31 cellular contexts compared by ENCODE assay signal in the genomic region with DNA sequence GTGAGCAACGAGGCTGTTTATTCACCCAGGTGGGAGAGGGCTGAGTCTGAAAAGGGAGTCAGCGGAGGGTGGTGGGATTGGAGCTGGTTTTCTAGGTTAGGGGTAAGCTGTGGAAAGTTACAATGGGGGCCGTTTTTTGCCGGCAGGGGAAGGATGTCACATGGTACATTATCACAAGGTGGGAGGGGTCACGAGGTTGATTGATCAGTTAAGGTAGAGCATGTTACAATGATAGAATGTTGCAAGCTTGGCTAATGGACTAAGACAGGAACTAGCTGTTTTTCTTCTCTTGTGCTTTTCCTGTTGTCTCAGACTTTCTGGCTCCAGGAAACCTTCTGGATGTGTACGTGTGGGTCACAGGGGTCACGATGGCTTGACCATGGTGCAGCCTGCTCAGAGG.
"Had no signal": no experiment of that assay in that cellular context is flagged by ENCODE, and none has a peak within 500 bp of the region (broad histone marks: within the 10 kb centered on the region; RNA-seq: fewer than 3 reads in every experiment).

No MANE protein-coding gene starts in this region.

- H3K27me3 ChIP-seq: adrenal gland, ascending aorta, esophagus muscularis mucosa, left lung, neutrophil, ovary, tibial artery had no signal

- H3K4me1 Mint-ChIP-seq: central memory CD8-positive, alpha-beta T cell; immature natural killer cell; natural killer cell; T-cell had no signal

- DNase-seq: activated CD4-positive, alpha-beta T cell treated with anti-CD3 and anti-CD28 coated beads for 4 hours; activated CD4-positive, alpha-beta T cell treated with anti-CD3 and anti-CD28 coated beads, Interleukin-2, amount 50 U/mL, for 48 hours; activated CD4-positive, CD25-positive, alpha-beta regulatory T cell; activated CD8-positive, alpha-beta memory T cell treated with anti-CD3 and anti-CD28 coated beads, Interleukin-2, amount 50 U/mL, for 48 hours; activated naive CD4-positive, alpha-beta T cell; activated T-cell treated with anti-CD3 and anti-CD28 coated beads, Interleukin-2, amount 50 U/mL, for 4 hours; adrenal gland; effector memory CD4-positive, alpha-beta T cell; hypothalamus; immature natural killer cell; left lung; midbrain; natural killer cell; ovary; right cardiac atrium; stimulated activated CD4-positive, alpha-beta T cell treated with anti-CD3 and anti-CD28 coated beads, Interleukin-12 subunit alpha, Interleukin-12 subunit beta, amount 100 ng/mL, for 4 hours; stimulated activated CD4-positive, alpha-beta T cell treated with anti-CD3 and anti-CD28 coated beads, Interleukin-4, amount 100 ng/mL, for 4 hours; stimulated activated naive CD8-positive, alpha-beta T cell treated with anti-CD3 and anti-CD28 coated beads, Interleukin-15, Interleukin-2, amounts not matched to agents 100 U/mL and 50 U/mL, for 24 hours; T-cell; tibial artery had no signal

- H3K4me3 Mint-ChIP-seq: activated naive CD8-positive, alpha-beta T cell; activated T-cell treated with anti-CD3 and anti-CD28 coated beads, Interleukin-2, amount 50 U/mL, for 4 hours; central memory CD8-positive, alpha-beta T cell; immature natural killer cell; natural killer cell; T-cell; T-helper 2 cell treated with Interferon-gamma antibody and Interleukin-4, amounts not matched to agents 5 μg/mL and 100 μg/mL, for 36 hours had no signal

- ATAC-seq: activated T-cell treated with anti-CD3 and anti-CD28 coated beads, Interleukin-2, amount 50 U/mL, for 4 hours; left lung; natural killer cell; right cardiac atrium; stimulated activated naive CD8-positive, alpha-beta T cell treated with anti-CD3 and anti-CD28 coated beads, Interleukin-15, Interleukin-2, amounts not matched to agents 100 U/mL and 50 U/mL, for 24 hours; T-cell had no signal

- H3K9me3 ChIP-seq: adrenal gland, ascending aorta, esophagus muscularis mucosa, left lung, neutrophil, ovary, tibial artery had no signal

- FAIRE-seq: colon, endothelial cell of umbilical vein, frontal cortex, TTC549 had no signal

- H3K36me3 Mint-ChIP-seq: activated naive CD8-positive, alpha-beta T cell; immature natural killer cell; natural killer cell; T-cell had no signal

- H3K4me3 ChIP-seq: adrenal gland, ascending aorta, esophagus muscularis mucosa, left lung, ovary, tibial artery had no signal

- H3K4me1 ChIP-seq: adrenal gland, ascending aorta, esophagus muscularis mucosa, left lung, tibial artery had no signal

- H3K27ac Mint-ChIP-seq: activated naive CD8-positive, alpha-beta T cell; activated T-helper 2 cell treated with anti-CD3 and anti-CD28 coated beads, Interferon-gamma antibody, Interleukin-2, Interleukin-4, amounts not matched to agents 10 μg/mL and 5 μg/mL and 100 μg/mL, durations not matched to agents 14 hours and 24 hours and 36 hours; immature natural killer cell; natural killer cell; T-cell; T-helper 2 cell treated with Interferon-gamma antibody and Interleukin-4, amounts not matched to agents 5 μg/mL and 100 μg/mL, for 36 hours had no signal

- H3K9me3 Mint-ChIP-seq: activated T-helper 2 cell treated with anti-CD3 and anti-CD28 coated beads, Interferon-gamma antibody, Interleukin-2, Interleukin-4, amounts not matched to agents 10 μg/mL and 5 μg/mL and 100 μg/mL, durations not matched to agents 14 hours and 24 hours and 36 hours; immature natural killer cell; T-cell; T-helper 2 cell treated with Interferon-gamma antibody and Interleukin-4, amounts not matched to agents 5 μg/mL and 100 μg/mL, for 36 hours had no signal

- H3K36me3 ChIP-seq: adrenal gland, ascending aorta, esophagus muscularis mucosa, left lung, neutrophil, ovary, tibial artery had no signal

- H3K27me3 Mint-ChIP-seq: activated naive CD8-positive, alpha-beta T cell; central memory CD8-positive, alpha-beta T cell had no signal

- H3K27ac ChIP-seq: adrenal gland, ascending aorta, esophagus muscularis mucosa, left lung, neutrophil, ovary, tibial artery had no signal
